Comparison of ENCODE assay signal across 22 cellular contexts in the genomic region with DNA sequence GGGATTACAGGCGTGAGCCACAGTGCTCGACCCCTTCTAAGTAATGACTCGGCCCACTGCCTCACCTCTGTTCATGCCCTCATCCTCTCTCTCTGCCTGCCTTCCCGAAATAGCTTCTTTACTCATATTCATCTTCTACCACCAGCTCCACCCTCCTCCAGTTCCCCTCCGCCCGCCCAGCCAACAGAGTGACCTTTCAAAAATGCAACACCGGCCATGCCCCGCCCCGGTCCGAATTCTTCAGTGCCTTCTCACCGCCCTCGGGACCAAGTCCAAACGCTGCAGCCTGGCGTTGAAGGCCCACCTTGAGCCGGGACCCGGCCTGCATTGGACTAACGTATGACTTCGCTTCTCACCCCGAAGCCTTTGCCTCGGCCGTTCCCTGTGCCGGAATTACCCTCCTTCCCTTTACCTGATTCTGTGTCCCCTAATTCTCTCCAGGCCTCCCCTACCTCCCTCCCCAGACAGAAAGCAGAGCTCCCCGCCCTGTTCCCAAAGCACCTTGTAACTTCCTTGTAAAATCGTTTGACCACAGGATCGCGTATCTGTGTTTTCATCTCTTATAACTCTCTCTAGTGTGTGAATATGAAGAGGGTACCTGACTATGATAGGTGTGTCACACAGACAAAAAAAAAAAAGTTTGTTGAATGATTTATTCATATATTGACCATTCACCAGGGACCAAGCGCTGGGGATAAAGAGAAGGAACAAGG. TPM values are rescaled to one million over a fixed set of nuclear protein-coding genes. Genes with fewer than 3 reads are reported as not detected.
DNase-seq lines count a peak whose midpoint lies in the region; ATAC-seq, FAIRE-seq and TF ChIP-seq lines count a peak whose summit lies in the region.
"Had no signal": no experiment of that assay in that cellular context is flagged by ENCODE, and none has a peak within 500 bp of the region (broad histone marks: within the 10 kb centered on the region; RNA-seq: fewer than 3 reads in every experiment).

No MANE protein-coding gene starts in this region.

- no TSS peak for BruUV-seq in MCF 10A (replicated peaks; lab: Mats Ljungman, UMichigan)

- H3K27ac Mint-ChIP-seq in MCF 10A (ENCODE audit: low read depth, unreplicated experiment) = peak overlapping the region; percentile 87
- no peak overlapping the region for H3K27ac Mint-ChIP-seq in astrocyte (ENCODE audit: unreplicated experiment)
- H3K27ac Mint-ChIP-seq: HFFc6; T-helper 2 cell treated with Interferon-gamma antibody and Interleukin-4, amounts not matched to agents 5 μg/mL and 100 μg/mL, for 36 hours had no signal

- 81 to 84% methylated on average over 27 of the region's 27 CpGs for WGBS in aorta, 2 donors

- H3K36me3 Mint-ChIP-seq in MCF 10A (ENCODE audit: insufficient read depth, unreplicated experiment) (no peaks in the 10 kb centered on the region), astrocyte (ENCODE audit: low read depth, unreplicated experiment) (no peaks in the 10 kb centered on the region)

- no peak overlapping the region for H2AFZ ChIP-seq in astrocyte (ENCODE audit: low read depth, low read length)

- H3K4me3 Mint-ChIP-seq in MCF 10A (ENCODE audit: unreplicated experiment) (peak overlapping the region; percentile 68), astrocyte (ENCODE audit: unreplicated experiment) (no peak overlapping the region)
- H3K4me3 Mint-ChIP-seq: HFFc6; T-helper 2 cell treated with Interferon-gamma antibody and Interleukin-4, amounts not matched to agents 5 μg/mL and 100 μg/mL, for 36 hours had no signal

- intact Hi-C loops in MCF 10A (cut with micrococcal nuclease) = loop anchor here (1.0 kb wide), 1 partner anchor 186 kb away; a partner anchor contains a TSS
- intact Hi-C loops in breast epithelium (cut with DNase I; ENCODE audit: low total_unique reads) = no loop called here
- intact Hi-C loops in ascending aorta (cut with DNase I) = no loop called here
- intact Hi-C loops in aorta (cut with DNase I) = no loop called here

- H3K4me1 Mint-ChIP-seq in MCF 10A (ENCODE audit: insufficient read depth, unreplicated experiment) (peaks cover 10% of the 10 kb centered on the region), astrocyte (ENCODE audit: low read depth, unreplicated experiment) (no peaks in the 10 kb centered on the region)

- peak; percentile 27 for DNase-seq in MCF 10A (ENCODE audit: unreplicated experiment)
- no peak for DNase-seq in breast epithelium (ENCODE audit: low spot score in 2 of 2)
- peak; percentile 23 for DNase-seq in astrocyte (ENCODE audit: low read depth)
- DNase-seq in NCI-H146 treated with DMSO at 0.1 percent for 48 hours (lab: John Stamatoyannopoulos, UW; ENCODE audit: unreplicated experiment) = no peak
- DNase-seq in ascending aorta (ENCODE audit: low spot score in 2 of 2) = no peak
- DNase-seq in NCI-H526 treated with DMSO at 0.1 percent for 48 hours (lab: John Stamatoyannopoulos, UW) = no peak
- no peak for DNase-seq in aorta
- DNase-seq: COR-L47, GDM1, HFFc6, Karpas-422, NCI-H146, NCI-H2107, NCI-H446, NCI-H748 treated with DMSO at 0.1 percent for 48 hours, Peyer's patch, SJCRH30 had no signal

- H3K36me3 ChIP-seq in breast epithelium (no peaks in the 10 kb centered on the region), astrocyte (ENCODE audit: insufficient read depth, low read length) (no peaks in the 10 kb centered on the region), ascending aorta (no peaks in the 10 kb centered on the region), aorta (ENCODE audit: control insufficient read depth in 1 of 2, insufficient read depth in 2 of 2, low read length in 1 of 2) (no peaks in the 10 kb centered on the region)
- H3K36me3 ChIP-seq: Peyer's patch, SJCRH30 had no signal

- TF ChIP-seq CTCF in MCF 10A (IDR thresholded peaks at IDR 0.05; ENCODE audit: unreplicated experiment) (no peak), breast epithelium (IDR thresholded peaks at IDR 0.05) (no peak), astrocyte (IDR thresholded peaks at IDR 0.05; ENCODE audit: insufficient read depth, low read depth, low read length) (no peak), ascending aorta (IDR thresholded peaks at IDR 0.05) (no peak)

- H3K9me3 ChIP-seq in breast epithelium = no peaks in the 10 kb centered on the region
- no peaks in the 10 kb centered on the region for H3K9me3 ChIP-seq in astrocyte (ENCODE audit: insufficient read depth, low read depth, low read length)
- H3K9me3 ChIP-seq in ascending aorta = no peaks in the 10 kb centered on the region
- no peaks in the 10 kb centered on the region for H3K9me3 ChIP-seq in aorta (ENCODE audit: control insufficient read depth, low read length)
- H3K9me3 ChIP-seq: Peyer's patch, SJCRH30 had no signal

- H3K4me2 ChIP-seq in astrocyte (ENCODE audit: low read length) = no peak overlapping the region

- H3K27ac ChIP-seq in breast epithelium = no peak overlapping the region
- no peak overlapping the region for H3K27ac ChIP-seq in astrocyte (ENCODE audit: low read depth, low read length)
- H3K27ac ChIP-seq in ascending aorta = no peak overlapping the region
- no peak overlapping the region for H3K27ac ChIP-seq in aorta (ENCODE audit: low read depth in 1 of 2, low read length in 2 of 2)
- H3K27ac ChIP-seq: C4-2B, Peyer's patch, SJCRH30 had no signal

- no peaks in the 10 kb centered on the region for H3K27me3 ChIP-seq in breast epithelium
- H3K27me3 ChIP-seq in astrocyte (ENCODE audit: insufficient read depth, low read length) = no peaks in the 10 kb centered on the region
- H3K27me3 ChIP-seq in ascending aorta = no peaks in the 10 kb centered on the region
- no peaks in the 10 kb centered on the region for H3K27me3 ChIP-seq in aorta (ENCODE audit: control insufficient read depth in 1 of 2, insufficient read depth in 2 of 2, low read length in 1 of 2)
- H3K27me3 ChIP-seq: Peyer's patch, SJCRH30 had no signal

- no peaks in the 10 kb centered on the region for H3K4me1 ChIP-seq in breast epithelium
- H3K4me1 ChIP-seq in astrocyte (ENCODE audit: insufficient read depth, low read length) = no peaks in the 10 kb centered on the region
- H3K4me1 ChIP-seq in ascending aorta = no peaks in the 10 kb centered on the region
- H3K4me1 ChIP-seq in aorta (ENCODE audit: control insufficient read depth in 1 of 2, insufficient read depth in 2 of 2, low read length in 2 of 2) = no peaks in the 10 kb centered on the region
- H3K4me1 ChIP-seq: Peyer's patch, SJCRH30 had no signal

- H3K9ac ChIP-seq in astrocyte (ENCODE audit: low read length) = no peak overlapping the region

- no peaks in the 10 kb centered on the region for H4K20me1 ChIP-seq in astrocyte (ENCODE audit: insufficient read depth, low read length)

- ATAC-seq in aorta (ENCODE audit: low FRiP score) = no peak

- no peaks in the 10 kb centered on the region for H3K79me2 ChIP-seq in astrocyte (ENCODE audit: insufficient read depth, low read length)

- no peak for TF ChIP-seq EP300 in Ishikawa (IDR thresholded peaks at IDR 0.05; ENCODE audit: borderline replicate concordance)

- no peak for FAIRE-seq in astrocyte (lab: Jason Lieb, UNC)
- FAIRE-seq: A204.1, GM12892 had no signal

- H3K27me3 Mint-ChIP-seq in MCF 10A (ENCODE audit: insufficient read depth, unreplicated experiment) (no peaks in the 10 kb centered on the region), astrocyte (ENCODE audit: low read depth, unreplicated experiment) (no peaks in the 10 kb centered on the region)

- no peak for TF ChIP-seq POLR2A in breast epithelium (IDR thresholded peaks at IDR 0.05)

- TF ChIP-seq RAD21 in Ishikawa (IDR thresholded peaks at IDR 0.05; ENCODE audit: low read depth) = no peak

- POLR2A ChIA-PET in MCF 10A (lab: Yijun Ruan, JAX) = interaction anchor here (0.6 to 1.5 kb wide), 5 partner anchors 14 to 194 kb away, joined by 3 read pairs; no protein-coding TSS in a partner anchor

- H3K4me3 ChIP-seq in breast epithelium (no peak overlapping the region), astrocyte (ENCODE audit: insufficient read depth, low read depth, low read length) (no peak overlapping the region), ascending aorta (no peak overlapping the region), aorta (ENCODE audit: low read length in 2 of 2) (no peak overlapping the region)
- H3K4me3 ChIP-seq: Peyer's patch, SJCRH30 had no signal

- CTCF ChIA-PET in MCF 10A (lab: Yijun Ruan, JAX) = interaction anchor here (0.5 to 0.7 kb wide), 2 partner anchors 38 to 109 kb away, joined by 3 to 4 read pairs; no protein-coding TSS in a partner anchor

- H3K9me3 Mint-ChIP-seq in MCF 10A (ENCODE audit: unreplicated experiment) (peaks cover 8% of the 10 kb centered on the region), astrocyte (ENCODE audit: unreplicated experiment) (peaks cover 20% of the 10 kb centered on the region)

TF ChIP-seq in Ishikawa, 13 proteins besides CTCF, POLR2A, EP300 and RAD21:
- peak; percentile 56; the same call in 1 of the 2 replicates for TF ChIP-seq TEAD4 (IDR thresholded peaks at IDR 0.05)
- TF ChIP-seq NFIC (IDR thresholded peaks at IDR 0.05) = peak; percentile 40; the same call in 1 of the 2 replicates
- TF ChIP-seq, protein P1, sequence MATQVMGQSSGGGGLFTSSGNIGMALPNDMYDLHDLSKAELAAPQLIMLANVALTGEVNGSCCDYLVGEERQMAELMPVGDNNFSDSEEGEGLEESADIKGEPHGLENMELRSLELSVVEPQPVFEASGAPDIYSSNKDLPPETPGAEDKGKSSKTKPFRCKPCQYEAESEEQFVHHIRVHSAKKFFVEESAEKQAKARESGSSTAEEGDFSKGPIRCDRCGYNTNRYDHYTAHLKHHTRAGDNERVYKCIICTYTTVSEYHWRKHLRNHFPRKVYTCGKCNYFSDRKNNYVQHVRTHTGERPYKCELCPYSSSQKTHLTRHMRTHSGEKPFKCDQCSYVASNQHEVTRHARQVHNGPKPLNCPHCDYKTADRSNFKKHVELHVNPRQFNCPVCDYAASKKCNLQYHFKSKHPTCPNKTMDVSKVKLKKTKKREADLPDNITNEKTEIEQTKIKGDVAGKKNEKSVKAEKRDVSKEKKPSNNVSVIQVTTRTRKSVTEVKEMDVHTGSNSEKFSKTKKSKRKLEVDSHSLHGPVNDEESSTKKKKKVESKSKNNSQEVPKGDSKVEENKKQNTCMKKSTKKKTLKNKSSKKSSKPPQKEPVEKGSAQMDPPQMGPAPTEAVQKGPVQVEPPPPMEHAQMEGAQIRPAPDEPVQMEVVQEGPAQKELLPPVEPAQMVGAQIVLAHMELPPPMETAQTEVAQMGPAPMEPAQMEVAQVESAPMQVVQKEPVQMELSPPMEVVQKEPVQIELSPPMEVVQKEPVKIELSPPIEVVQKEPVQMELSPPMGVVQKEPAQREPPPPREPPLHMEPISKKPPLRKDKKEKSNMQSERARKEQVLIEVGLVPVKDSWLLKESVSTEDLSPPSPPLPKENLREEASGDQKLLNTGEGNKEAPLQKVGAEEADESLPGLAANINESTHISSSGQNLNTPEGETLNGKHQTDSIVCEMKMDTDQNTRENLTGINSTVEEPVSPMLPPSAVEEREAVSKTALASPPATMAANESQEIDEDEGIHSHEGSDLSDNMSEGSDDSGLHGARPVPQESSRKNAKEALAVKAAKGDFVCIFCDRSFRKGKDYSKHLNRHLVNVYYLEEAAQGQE (IDR thresholded peaks at IDR 0.05; ENCODE audit: low read depth) = no peak
- TF ChIP-seq CEBPB (IDR thresholded peaks at IDR 0.05) = no peak
- TF ChIP-seq TCF12 (IDR thresholded peaks at IDR 0.05; ENCODE audit: low read depth) = no peak

RNA-seq across cellular contexts. Expression of a gene that starts 8.1 kb away (rescaled TPM):
- total RNA-seq in MCF 10A (2022) = under 0.01 and 0.05 TPM in 2 replicates
- total RNA-seq in breast epithelium = 10 to 100 TPM in 1 of 3 donors, under 1 TPM in 2; under 0.01 to 16.2 (median 0.66) TPM
- not detected in 2 replicates for total RNA-seq in astrocyte
- 0.32 TPM for total RNA-seq in ascending aorta
- under 1 TPM; 0.03 to 0.45 TPM for total RNA-seq in aorta
- not detected for polyA plus RNA-seq in aorta
- total RNA-seq: HFFc6, Peyer's patch, SJCRH30 had no signal

Comparison
In these comparisons a context has a peak if more than half of its experiments do, and no peak if none do; other contexts are left out.
1. DNase-seq: peak in MCF 10A (single experiment) and astrocyte (single experiment); none in breast epithelium (0 of 2), NCI-H146 treated with DMSO at 0.1 percent for 48 hours (single experiment), ascending aorta (0 of 2), NCI-H526 treated with DMSO at 0.1 percent for 48 hours (single experiment) and aorta (0 of 2).